Comparison of ENCODE assay signal across 9 cellular contexts in genomic region chr9:89178162-89179120, GRCh38. TPM values are rescaled to one million over a fixed set of nuclear protein-coding genes. Genes with fewer than 3 reads are reported as not detected.
DNase-seq lines count a peak whose midpoint lies in the region; ATAC-seq, FAIRE-seq and TF ChIP-seq lines count a peak whose summit lies in the region.
"Had no signal": no experiment of that assay in that cellular context is flagged by ENCODE, and none has a peak within 500 bp of the region (broad histone marks: within the 10 kb centered on the region; RNA-seq: fewer than 3 reads in every experiment).

Gene SHC3, minus strand, starts transcription at chr9:89178818. Its CDS starts 358 bp downstream, at chr9:89178460.

- peak within 1 kb of the TSS; percentile 33 for H3K4me3 ChIP-seq in bronchial epithelial cell (ENCODE audit: low read depth, low read length)

- no peaks in the 10 kb centered on the region for H3K36me3 ChIP-seq in bronchial epithelial cell (ENCODE audit: control insufficient read depth, insufficient read depth, low read length)

- peaks cover 7% of the 10 kb centered on the region for H3K27me3 ChIP-seq in bronchial epithelial cell (ENCODE audit: control insufficient read depth, insufficient read depth, low read length)

- H3K4me1 Mint-ChIP-seq in natural killer cell treated with Interleukin-12 subunit alpha and Interleukin-12 subunit beta and Interleukin-15 and Interleukin-18, amount 100 ng/mL, for 72 hours (ENCODE audit: low read depth in 2 of 2): peaks cover 13 to 16% of the 10 kb centered on the region in 2 donors
- H3K4me1 Mint-ChIP-seq in natural killer cell (peaks cover 8 to 19% of the 10 kb centered on the region in 2 donors), type B pancreatic cell (ENCODE audit: unreplicated experiment) (peaks cover 34% of the 10 kb centered on the region), immature natural killer cell (peaks cover 15 to 18% of the 10 kb centered on the region in 2 donors)

- H3K36me3 Mint-ChIP-seq in natural killer cell treated with Interleukin-12 subunit alpha and Interleukin-12 subunit beta and Interleukin-15 and Interleukin-18, amount 100 ng/mL, for 72 hours: peaks cover 6% of the 10 kb centered on the region
- H3K36me3 Mint-ChIP-seq in natural killer cell (no peaks in the 10 kb centered on the region), type B pancreatic cell (no peaks in the 10 kb centered on the region), immature natural killer cell (peaks cover 0 to 3% (median 0%) of the 10 kb centered on the region in 3 donors)

- DNase-seq in natural killer cell treated with Interleukin-12 subunit alpha and Interleukin-12 subunit beta and Interleukin-15 and Interleukin-18, amount 100 ng/mL, for 72 hours (ENCODE audit: low spot score): no peak
- no peak for DNase-seq in natural killer cell
- DNase-seq in bronchial epithelial cell (ENCODE audit: low read depth): no peak
- DNase-seq in lung microvascular endothelial cell (ENCODE audit: low read depth in 2 of 2): peak; percentile 11 to 43
- DNase-seq in type B pancreatic cell (ENCODE audit: extremely low spot score, unreplicated experiment): no peak
- DNase-seq in immature natural killer cell: no peak

- H3K27me3 Mint-ChIP-seq in natural killer cell treated with Interleukin-12 subunit alpha and Interleukin-12 subunit beta and Interleukin-15 and Interleukin-18, amount 100 ng/mL, for 72 hours: peaks cover 39 to 62% of the 10 kb centered on the region in 2 donors
- peaks cover 39 to 63% of the 10 kb centered on the region in 2 donors for H3K27me3 Mint-ChIP-seq in natural killer cell (ENCODE audit: low read depth in 2 of 2)
- H3K27me3 Mint-ChIP-seq in type B pancreatic cell: peaks cover 50% of the 10 kb centered on the region
- peaks cover 17 to 39% (median 18%) of the 10 kb centered on the region in 3 donors for H3K27me3 Mint-ChIP-seq in immature natural killer cell (ENCODE audit: low read depth in 3 of 3)

- TF ChIP-seq CTCF in natural killer cell (IDR thresholded peaks at IDR 0.05): no peak
- no peak for TF ChIP-seq CTCF in bronchial epithelial cell (IDR thresholded peaks at IDR 0.05; ENCODE audit: insufficient read depth, low read length, severe bottlenecking)
- no peak for TF ChIP-seq CTCF in type B pancreatic cell (conservative IDR thresholded peaks at IDR 0.05)

- FAIRE-seq in bronchial epithelial cell (lab: Jason Lieb, UNC): no peak
- FAIRE-seq: GM18507 had no signal

- no peak for ATAC-seq in natural killer cell treated with Interleukin-12 subunit alpha and Interleukin-12 subunit beta and Interleukin-15 and Interleukin-18, amount 100 ng/mL, for 72 hours
- no peak for ATAC-seq in natural killer cell
- no peak for ATAC-seq in HG03135 (IDR thresholded peaks at IDR 0.05; ENCODE audit: unreplicated experiment)
- ATAC-seq in HG03175 (IDR thresholded peaks at IDR 0.05; ENCODE audit: unreplicated experiment): no peak

- H3K27ac Mint-ChIP-seq in natural killer cell treated with Interleukin-12 subunit alpha and Interleukin-12 subunit beta and Interleukin-15 and Interleukin-18, amount 100 ng/mL, for 72 hours: no peak within 1 kb of the TSS
- H3K27ac Mint-ChIP-seq in natural killer cell (no peak within 1 kb of the TSS), type B pancreatic cell (peak within 1 kb of the TSS; percentile 91), immature natural killer cell (no peak within 1 kb of the TSS)

- H3K4me3 Mint-ChIP-seq in natural killer cell treated with Interleukin-12 subunit alpha and Interleukin-12 subunit beta and Interleukin-15 and Interleukin-18, amount 100 ng/mL, for 72 hours: peak within 1 kb of the TSS; percentile 74
- no peak within 1 kb of the TSS for H3K4me3 Mint-ChIP-seq in natural killer cell
- peak within 1 kb of the TSS; percentile 87 for H3K4me3 Mint-ChIP-seq in type B pancreatic cell
- H3K4me3 Mint-ChIP-seq in immature natural killer cell: peak within 1 kb of the TSS in 1 of 5 donors; percentile 79

- no peaks in the 10 kb centered on the region for H3K9me3 Mint-ChIP-seq in natural killer cell treated with Interleukin-12 subunit alpha and Interleukin-12 subunit beta and Interleukin-15 and Interleukin-18, amount 100 ng/mL, for 72 hours
- H3K9me3 Mint-ChIP-seq in natural killer cell (no peaks in the 10 kb centered on the region), type B pancreatic cell (no peaks in the 10 kb centered on the region), immature natural killer cell (peaks cover 0 to 2% (median 0%) of the 10 kb centered on the region in 6 donors)

- intact Hi-C loops in natural killer cell (cut with micrococcal nuclease): no loop called here

RNA-seq across cellular contexts. Expression of gene SHC3, which starts in this region (rescaled TPM):
- not detected for total RNA-seq in natural killer cell treated with Interleukin-12 subunit alpha and Interleukin-12 subunit beta and Interleukin-15 and Interleukin-18, amount 100 ng/mL, for 72 hours
- total RNA-seq in natural killer cell (under 1 TPM; 0.02 to 0.09 (median 0.08) TPM), bronchial epithelial cell (under 0.01 and 0.26 TPM in 2 replicates), lung microvascular endothelial cell (0.20 and 0.22 TPM in 2 replicates), type B pancreatic cell (ENCODE audit: low replicate concordance) (4.8 and 5.3 TPM in 2 replicates)
- polyA plus RNA-seq in immature natural killer cell: not detected

Comparison
In these comparisons a context has a peak if more than half of its experiments do, and no peak if none do; other contexts are left out.
1. Peak in DNase-seq in lung microvascular endothelial cell; RNA of the gene not detected or under 1 TPM.